Comparison of ENCODE assay signal across 29 cellular contexts in genomic region chr13:22175815-22176214, GRCh38.
"Had no signal": no experiment of that assay in that cellular context is flagged by ENCODE, and none has a peak within 500 bp of the region (broad histone marks: within the 10 kb centered on the region; RNA-seq: fewer than 3 reads in every experiment).

No MANE protein-coding gene starts in this region.

- H3K36me3 ChIP-seq: gastrocnemius medialis, prostate gland, right atrium auricular region, suprapubic skin, thyroid gland, vagina had no signal

- H3K4me3 ChIP-seq: gastrocnemius medialis, lung, mucosa of descending colon, prostate gland, right atrium auricular region, smooth muscle cell, suprapubic skin, thyroid gland, vagina had no signal

- H3K4me1 Mint-ChIP-seq: immature natural killer cell, memory B cell, neural crest cell had no signal

- ATAC-seq: effector memory CD8-positive, alpha-beta T cell; gastrocnemius medialis; left colon; left ventricle myocardium superior; mucosa of descending colon; natural killer cell treated with Interleukin-12 subunit alpha and Interleukin-12 subunit beta and Interleukin-15 and Interleukin-18, amount 100 ng/mL, for 72 hours; stimulated activated naive CD8-positive, alpha-beta T cell treated with anti-CD3 and anti-CD28 coated beads, Interleukin-15, amount 100 ng/mL, for 72 hours had no signal

- H3K4me1 ChIP-seq: gastrocnemius medialis, prostate gland, right atrium auricular region, suprapubic skin, thyroid gland, vagina had no signal

- H3K4me2 ChIP-seq: smooth muscle cell had no signal

- H3K27me3 ChIP-seq: gastrocnemius medialis, right atrium auricular region, suprapubic skin, thyroid gland, vagina had no signal

- H3K36me3 Mint-ChIP-seq: memory B cell, mesothelial cell of epicardium had no signal

- H3K27me3 Mint-ChIP-seq: memory B cell; stimulated activated naive CD8-positive, alpha-beta T cell treated with anti-CD3 and anti-CD28 coated beads, Interleukin-15, amount 100 ng/mL, for 72 hours had no signal

- DNase-seq: cortex of kidney; effector memory CD8-positive, alpha-beta T cell; gastrocnemius medialis; head of caudate nucleus; immature natural killer cell; islet precursor cell; kidney glomerular epithelial cell; left colon; left ventricle myocardium superior; mucosa of descending colon; naive B cell; stimulated activated CD4-positive, alpha-beta T cell treated with anti-CD3 and anti-CD28 coated beads, Interleukin-12 subunit alpha, Interleukin-12 subunit beta, amount 100 ng/mL, for 4 hours; stimulated activated CD4-positive, alpha-beta T cell treated with anti-CD3 and anti-CD28 coated beads, Interleukin-1b, Interleukin-23, amount 100 ng/mL, for 48 hours; stimulated activated CD4-positive, alpha-beta T cell treated with anti-CD3 and anti-CD28 coated beads, Interleukin-4, amount 100 ng/mL, for 1 hour; stimulated activated CD8-positive, alpha-beta memory T cell treated with anti-CD3 and anti-CD28 coated beads, Interleukin-4, amount 100 ng/mL, for 48 hours; stimulated activated naive CD4-positive, alpha-beta T cell; stimulated activated naive CD8-positive, alpha-beta T cell treated with anti-CD3 and anti-CD28 coated beads, Interleukin-15, amount 100 ng/mL, for 72 hours; thyroid gland; trophoblast cell had no signal

- H3K4me3 Mint-ChIP-seq: effector memory CD8-positive, alpha-beta T cell; immature natural killer cell; memory B cell; mesothelial cell of epicardium; naive B cell; natural killer cell treated with Interleukin-12 subunit alpha and Interleukin-12 subunit beta and Interleukin-15 and Interleukin-18, amount 100 ng/mL, for 72 hours; neural crest cell; stimulated activated naive CD8-positive, alpha-beta T cell treated with anti-CD3 and anti-CD28 coated beads, Interleukin-15, amount 100 ng/mL, for 72 hours had no signal

- H3K27ac ChIP-seq: gastrocnemius medialis, prostate gland, right atrium auricular region, suprapubic skin, thyroid gland, vagina had no signal

- H3K9me3 ChIP-seq: gastrocnemius medialis, mucosa of descending colon, prostate gland, suprapubic skin, thyroid gland, vagina had no signal

- H3K27ac Mint-ChIP-seq: effector memory CD8-positive, alpha-beta T cell; immature natural killer cell; memory B cell; mesothelial cell of epicardium; natural killer cell treated with Interleukin-12 subunit alpha and Interleukin-12 subunit beta and Interleukin-15 and Interleukin-18, amount 100 ng/mL, for 72 hours; stimulated activated naive CD8-positive, alpha-beta T cell treated with anti-CD3 and anti-CD28 coated beads, Interleukin-15, amount 100 ng/mL, for 72 hours had no signal
